Comparison of ENCODE assay signal across 15 cellular contexts in the genomic region with DNA sequence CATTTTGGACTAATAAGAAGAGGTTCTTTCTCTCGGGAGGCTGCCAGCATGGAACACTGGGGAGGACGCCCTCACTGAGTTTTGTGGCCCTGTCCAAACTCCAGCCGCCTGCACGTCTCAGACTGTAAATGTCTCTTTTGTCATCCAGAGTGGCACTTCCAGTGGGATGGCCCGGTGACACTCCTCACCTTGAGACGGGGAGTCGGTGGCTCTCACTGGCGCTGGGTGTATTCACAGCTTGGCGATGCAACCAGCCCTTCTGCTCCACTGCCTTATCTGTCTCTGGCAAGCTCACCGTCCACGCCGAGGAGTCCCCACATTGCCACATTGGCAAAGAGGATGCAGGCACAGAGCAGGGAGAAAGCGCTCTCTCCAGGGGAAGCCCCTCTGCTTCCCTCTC.
A peak's percentile ranks its signal among the peaks of the same experiment; 100 is the strongest.
DNase-seq lines count a peak whose midpoint lies in the region; ATAC-seq and TF ChIP-seq lines count a peak whose summit lies in the region.
"Had no signal": no experiment of that assay in that cellular context is flagged by ENCODE, and none has a peak within 500 bp of the region (broad histone marks: within the 10 kb centered on the region; RNA-seq: fewer than 3 reads in every experiment).

No MANE protein-coding gene starts in this region.

- DNase-seq in GM23338 (ENCODE audit: low spot score) (no peak), Panc1 (ENCODE audit: low read depth, low spot score) (no peak), mesendoderm (no peak), trophoblast cell (no peak), NCI-H1436 (lab: John Stamatoyannopoulos, UW) (no peak), transverse colon (no peak), body of pancreas (no peak)
- DNase-seq: ACHN; CD4-positive, alpha-beta T cell; DMS153; DMS79 treated with DMSO at 0.1 percent for 48 hours; GF-D8 had no signal

- H3K36me3 Mint-ChIP-seq in GM23338 (ENCODE audit: low read depth) = no peaks in the 10 kb centered on the region

- H3K9me2 ChIP-seq in GM23338 (ENCODE audit: insufficient read depth) = peaks cover 8% of the 10 kb centered on the region

- no peak overlapping the region for H3K4me3 Mint-ChIP-seq in GM23338
- H3K4me3 Mint-ChIP-seq: CD4-positive, alpha-beta T cell had no signal

- peaks cover 13% of the 10 kb centered on the region; the same call in 1 of the 2 replicates for H3K4me1 ChIP-seq in GM23338 (ENCODE audit: insufficient read depth)
- no peaks in the 10 kb centered on the region for H3K4me1 ChIP-seq in Panc1 (ENCODE audit: control insufficient read depth, insufficient read depth, low read length)
- no peaks in the 10 kb centered on the region for H3K4me1 ChIP-seq in mesendoderm (ENCODE audit: control insufficient read depth, low read depth, low read length)
- peaks cover 20 to 27% of the 10 kb centered on the region in 2 experiments for H3K4me1 ChIP-seq in trophoblast cell (ENCODE audit: control insufficient read depth in 1 of 2, insufficient read depth in 2 of 2, low read length in 2 of 2)
- peaks cover 0 to 4% (median 0%) of the 10 kb centered on the region in 4 donors for H3K4me1 ChIP-seq in transverse colon
- H3K4me1 ChIP-seq in body of pancreas = no peaks in the 10 kb centered on the region
- H3K4me1 ChIP-seq: HAP-1 had no signal

- H2BK5ac ChIP-seq in mesendoderm (ENCODE audit: low read length) (no peak overlapping the region), trophoblast cell (ENCODE audit: low read depth, low read length, poor library complexity) (no peak overlapping the region)

- no peak overlapping the region for H2BK15ac ChIP-seq in mesendoderm (replicated peaks; ENCODE audit: low read depth)

- H3K18ac ChIP-seq in mesendoderm (ENCODE audit: low read length) (no peak overlapping the region), trophoblast cell (ENCODE audit: low read length) (peak overlapping the region; percentile 41)

- whole genome bisulfite sequencing in mesendoderm (ENCODE audit: extremely low coverage, insufficient coverage, low lambda C conversion rate) = no CpG with 5 or more reads among the region's 13 CpGs
- no CpG with 5 or more reads among the region's 13 CpGs for WGBS in trophoblast cell (ENCODE audit: extremely low coverage, insufficient coverage, insufficient read length)
- WGBS in transverse colon (ENCODE audit: low coverage in 1 of 2), 2 donors = 53 to 85% methylated on average over 3 to 13 of the region's 13 CpGs
- WGBS in body of pancreas, 2 donors = 55 to 62% methylated on average over 10 to 11 of the region's 13 CpGs

- intact Hi-C loops in Panc1 (cut with micrococcal nuclease; ENCODE audit: unreplicated experiment) (no loop called here), transverse colon (cut with DNase I; ENCODE audit: low total_unique reads) (no loop called here), body of pancreas (cut with DNase I) (no loop called here)

- H3K4ac ChIP-seq in mesendoderm (ENCODE audit: low read depth, low read length) = no peak overlapping the region
- H3K4ac ChIP-seq in trophoblast cell (ENCODE audit: low read depth, low read length) = no peak overlapping the region

- H3K4me3 ChIP-seq in GM23338 = no peak overlapping the region
- H3K4me3 ChIP-seq in Panc1 (ENCODE audit: low read depth in 2 of 2, low read length in 2 of 2) = no peak overlapping the region
- H3K4me3 ChIP-seq in mesendoderm (ENCODE audit: low read length) = no peak overlapping the region
- H3K4me3 ChIP-seq in trophoblast cell (ENCODE audit: low read depth, low read length) = no peak overlapping the region
- H3K4me3 ChIP-seq in transverse colon = no peak overlapping the region
- no peak overlapping the region for H3K4me3 ChIP-seq in body of pancreas
- H3K4me3 ChIP-seq: HAP-1 had no signal

- no peaks in the 10 kb centered on the region for H3F3A ChIP-seq in GM23338 (replicated peaks; ENCODE audit: low read depth)

- peak overlapping the region; percentile 72; the same call in 1 of the 2 replicates for H2AFZ ChIP-seq in GM23338
- no peak overlapping the region for H2AFZ ChIP-seq in trophoblast cell (ENCODE audit: insufficient read depth, low read length, poor library complexity)

- peaks cover 1% of the 10 kb centered on the region; the same call in 1 of the 3 replicates for H3K9me3 Mint-ChIP-seq in GM23338
- H3K9me3 Mint-ChIP-seq: CD4-positive, alpha-beta T cell had no signal

- no peaks in the 10 kb centered on the region for H3K27me3 Mint-ChIP-seq in GM23338 (ENCODE audit: insufficient read depth, low read depth, poor library complexity)
- H3K27me3 Mint-ChIP-seq: CD4-positive, alpha-beta T cell had no signal

- H4K8ac ChIP-seq in mesendoderm (ENCODE audit: low read depth, low read length) (no peak overlapping the region), trophoblast cell (ENCODE audit: low read depth, low read length) (no peak overlapping the region)

- H3K36me3 ChIP-seq in GM23338 (ENCODE audit: insufficient read depth) (no peaks in the 10 kb centered on the region), Panc1 (ENCODE audit: control insufficient read depth, insufficient read depth, low read length) (no peaks in the 10 kb centered on the region), mesendoderm (ENCODE audit: control insufficient read depth, insufficient read depth, low read length) (no peaks in the 10 kb centered on the region), trophoblast cell (ENCODE audit: control insufficient read depth in 1 of 2, insufficient read depth in 2 of 2, low read length in 2 of 2) (peaks cover 0 to 2% of the 10 kb centered on the region in 2 experiments), transverse colon (no peaks in the 10 kb centered on the region), body of pancreas (replicated peaks in 1 of 2; ENCODE audit: insufficient read depth in 1 of 2, low read depth in 2 of 2) (no peaks in the 10 kb centered on the region)
- H3K36me3 ChIP-seq: HAP-1 had no signal

- H3K23ac ChIP-seq in mesendoderm (ENCODE audit: low read length) (no peak overlapping the region), trophoblast cell (ENCODE audit: low read length) (no peak overlapping the region)

- POLR2A ChIA-PET in Panc1 (lab: Charles Lee) = no interaction called here

- H4K12ac ChIP-seq in trophoblast cell (ENCODE audit: low read depth, low read length) = no peak overlapping the region

- TF ChIP-seq CTCF in GM23338 (conservative IDR thresholded peaks at IDR 0.05; ENCODE audit: low read depth in 2 of 2) = no peak
- TF ChIP-seq CTCF in Panc1 (IDR thresholded peaks at IDR 0.05) = no peak
- TF ChIP-seq CTCF in transverse colon (IDR thresholded peaks at IDR 0.05) = no peak
- no peak for TF ChIP-seq CTCF in body of pancreas (IDR thresholded peaks at IDR 0.05)

- H3K27me3 ChIP-seq in GM23338 (ENCODE audit: insufficient read depth) (no peaks in the 10 kb centered on the region), Panc1 (ENCODE audit: control insufficient read depth, insufficient read depth, low read length) (peaks cover 38% of the 10 kb centered on the region), mesendoderm (ENCODE audit: insufficient read depth, low read length, poor library complexity) (no peaks in the 10 kb centered on the region), trophoblast cell (ENCODE audit: insufficient read depth, low read length) (no peaks in the 10 kb centered on the region), transverse colon (peaks cover 5% of the 10 kb centered on the region), body of pancreas (no peaks in the 10 kb centered on the region)

- peak overlapping the region; percentile 3 for H2BK12ac ChIP-seq in trophoblast cell (ENCODE audit: low read length)

- CTCF ChIA-PET in Panc1 (lab: Charles Lee) = no interaction called here

- peak overlapping the region; percentile 25 for H3K56ac ChIP-seq in mesendoderm (ENCODE audit: low read length)

- H3K27ac ChIP-seq in GM23338 (ENCODE audit: low read depth) (no peak overlapping the region), Panc1 (ENCODE audit: low read length) (no peak overlapping the region), mesendoderm (ENCODE audit: low read depth, low read length) (no peak overlapping the region), trophoblast cell (ENCODE audit: low read depth, low read length) (no peak overlapping the region), transverse colon (no peak overlapping the region), body of pancreas (no peak overlapping the region)
- H3K27ac ChIP-seq: C4-2B had no signal

- ATAC-seq in GM23338 (no peak; the same call in 2 of the 3 replicates), Panc1 (0 out of 2 replicates have a peak, but pooled peaks have one; percentile 27), body of pancreas (no peak)

- peak overlapping the region; percentile 10 for H4K91ac ChIP-seq in trophoblast cell (ENCODE audit: low read depth, low read length)

- H4K20me1 ChIP-seq in GM23338 (replicated peaks; ENCODE audit: insufficient read depth) = no peaks in the 10 kb centered on the region

- H2AK5ac ChIP-seq in mesendoderm (ENCODE audit: low read length) (no peak overlapping the region), trophoblast cell (ENCODE audit: low read length) (peak overlapping the region; percentile 72)

- H4K5ac ChIP-seq in mesendoderm (ENCODE audit: low read length) = no peak overlapping the region

- H3K9ac ChIP-seq in mesendoderm (ENCODE audit: low read length) = no peak overlapping the region
- H3K9ac ChIP-seq in trophoblast cell (ENCODE audit: low read length) = no peak overlapping the region

- TF ChIP-seq POLR2A in transverse colon (IDR thresholded peaks at IDR 0.05) = no peak
- no peak for TF ChIP-seq POLR2A in body of pancreas (IDR thresholded peaks at IDR 0.05)

- no peak for TF ChIP-seq EP300 in transverse colon (IDR thresholded peaks at IDR 0.05; ENCODE audit: low read depth)

- H3K27ac Mint-ChIP-seq in GM23338 = no peak overlapping the region
- H3K27ac Mint-ChIP-seq: CD4-positive, alpha-beta T cell had no signal

- H3K9me3 ChIP-seq in Panc1 (ENCODE audit: control insufficient read depth, insufficient read depth, low read depth, low read length) (no peaks in the 10 kb centered on the region), trophoblast cell (ENCODE audit: insufficient read depth, low read depth, low read length) (no peaks in the 10 kb centered on the region), transverse colon (no peaks in the 10 kb centered on the region), body of pancreas (no peaks in the 10 kb centered on the region)
- H3K9me3 ChIP-seq: Caco-2, HAP-1 had no signal

- H3K4me2 ChIP-seq in GM23338 (no peak overlapping the region), mesendoderm (ENCODE audit: low read length) (no peak overlapping the region), trophoblast cell (ENCODE audit: low read length) (no peak overlapping the region)

- peaks cover 35% of the 10 kb centered on the region for H3K4me1 Mint-ChIP-seq in GM23338

- H3K14ac ChIP-seq in trophoblast cell (ENCODE audit: low read length) = no peak overlapping the region

- no peaks in the 10 kb centered on the region for H3K79me2 ChIP-seq in GM23338 (replicated peaks; ENCODE audit: insufficient read depth)
- H3K79me2 ChIP-seq in mesendoderm (ENCODE audit: control insufficient read depth, insufficient read depth, low read length) = no peaks in the 10 kb centered on the region
- H3K79me2 ChIP-seq in trophoblast cell (ENCODE audit: control insufficient read depth, insufficient read depth, low read length, poor library complexity) = peaks cover 2% of the 10 kb centered on the region

- BruUV-seq in Panc1 (replicated peaks; lab: Mats Ljungman, UMichigan) = no TSS peak

- no peak overlapping the region for H2BK120ac ChIP-seq in mesendoderm (ENCODE audit: low read depth, low read length)
- peak overlapping the region; percentile 7 for H2BK120ac ChIP-seq in trophoblast cell (ENCODE audit: insufficient read depth, low read length, poor library complexity)

- in situ Hi-C loops in Panc1 (cut with HindIII; ENCODE audit: low pct_unique_long_range_greater_than_20kb, low sequenced_read_pairs) (no loop called here), transverse colon (cut with MboI; ENCODE audit: low pct_ligation_motif_present in 1 of 4, low pct_unique_long_range_greater_than_20kb in 1 of 4, low sequenced_read_pairs in 3 of 4) (no loop called here)

- H3K79me1 ChIP-seq in mesendoderm (ENCODE audit: low read length) (no peaks in the 10 kb centered on the region), trophoblast cell (ENCODE audit: low read length) (peaks cover 28% of the 10 kb centered on the region)
